8 cellular contexts compared by ENCODE assay signal in the genomic region with DNA sequence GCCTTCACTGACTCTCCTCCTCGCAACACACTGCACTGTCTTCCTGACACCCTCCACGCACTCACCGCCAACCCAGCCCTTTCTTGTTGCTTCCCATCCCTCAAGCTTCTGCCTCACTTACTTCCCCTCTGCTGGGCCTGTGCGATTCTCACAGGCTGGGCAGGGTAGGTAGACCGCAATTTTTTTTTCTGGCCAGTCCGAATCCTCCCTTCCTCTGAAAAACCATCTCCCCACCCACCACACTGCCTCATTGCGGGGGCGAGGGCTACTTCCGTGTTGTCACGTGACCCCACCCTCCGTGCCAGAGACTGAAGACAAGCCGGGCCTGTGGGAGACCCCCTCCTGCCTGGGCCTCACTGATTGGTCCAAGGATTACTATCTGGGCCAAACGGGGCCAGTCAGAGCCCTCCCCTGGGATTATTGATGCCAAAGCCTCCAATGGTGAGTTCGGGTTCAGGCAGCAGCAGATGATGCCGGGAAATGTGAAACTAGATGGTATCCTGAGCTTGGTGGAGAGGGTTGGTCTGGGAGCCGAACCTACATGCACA.
DNase-seq lines count a peak whose midpoint lies in the region; ATAC-seq and TF ChIP-seq lines count a peak whose summit lies in the region.

No MANE protein-coding gene starts in this region.

- H3K9me3 Mint-ChIP-seq in CD14-positive monocyte (peaks cover 0 to 5% (median 2%) of the 10 kb centered on the region in 7 donors), glutamatergic neuron (ENCODE audit: unreplicated experiment) (peaks cover 2% of the 10 kb centered on the region)

- peak; percentile 91 for DNase-seq in CD14-positive monocyte (ENCODE audit: low spot score)
- peak; percentile 59 to 66 for DNase-seq in activated CD4-positive, alpha-beta T cell treated with anti-CD3 and anti-CD28 coated beads, Interleukin-2, amount 50 U/mL, for 24 hours (ENCODE audit: low read depth in 1 of 2, low spot score in 1 of 2)
- no peak for DNase-seq in glutamatergic neuron
- peak; percentile 65 for DNase-seq in stimulated activated CD8-positive, alpha-beta memory T cell treated with anti-CD3 and anti-CD28 coated beads, Interleukin-12 subunit alpha, Interleukin-12 subunit beta, amount 100 ng/mL, for 4 hours (ENCODE audit: low read depth)
- no peak for DNase-seq in hippocampal formation (lab: John Stamatoyannopoulos, UW)
- DNase-seq in NCI-H1092 treated with DMSO at 0.1 percent for 48 hours (lab: John Stamatoyannopoulos, UW) = no peak

- peaks cover 60 to 66% of the 10 kb centered on the region in 2 donors for H3K36me3 Mint-ChIP-seq in CD14-positive monocyte
- H3K36me3 Mint-ChIP-seq in glutamatergic neuron (ENCODE audit: unreplicated experiment) = no peaks in the 10 kb centered on the region

- no peaks in the 10 kb centered on the region for H3K27me3 Mint-ChIP-seq in CD14-positive monocyte (ENCODE audit: low read depth in 3 of 3)
- peaks cover 7% of the 10 kb centered on the region for H3K27me3 Mint-ChIP-seq in glutamatergic neuron (ENCODE audit: unreplicated experiment)

- peak overlapping the region; percentile 50 to 87 for H3K4me3 Mint-ChIP-seq in CD14-positive monocyte
- H3K4me3 Mint-ChIP-seq in glutamatergic neuron (ENCODE audit: unreplicated experiment) = no peak overlapping the region

- H3K27ac Mint-ChIP-seq in CD14-positive monocyte = peak overlapping the region; percentile 93 to 99 (median 97)
- H3K27ac Mint-ChIP-seq in glutamatergic neuron (ENCODE audit: unreplicated experiment) = peak overlapping the region; percentile 30

- intact Hi-C loops in CD14-positive monocyte (cut with micrococcal nuclease) = loop anchor here in 1 of 2 donors (2.0 kb wide), 3 partner anchors 14 to 64 kb away; no protein-coding TSS in a partner anchor

- no peak for TF ChIP-seq CTCF in CD14-positive monocyte (IDR thresholded peaks at IDR 0.05)
- no peak for TF ChIP-seq CTCF in glutamatergic neuron (IDR thresholded peaks at IDR 0.05; ENCODE audit: partially characterized antibody, unreplicated experiment)

- H3K4me1 Mint-ChIP-seq in CD14-positive monocyte = peaks cover 82% of the 10 kb centered on the region
- peaks cover 15% of the 10 kb centered on the region for H3K4me1 Mint-ChIP-seq in glutamatergic neuron (ENCODE audit: low read depth, unreplicated experiment)

- ATAC-seq in GM21360 (IDR thresholded peaks at IDR 0.05; ENCODE audit: unreplicated experiment) (peak; percentile 53), HG03558 (IDR thresholded peaks at IDR 0.05; ENCODE audit: extremely low read depth, unreplicated experiment) (peak; percentile 30)

Comparison
In these comparisons a context has a peak if more than half of its experiments do, and no peak if none do; other contexts are left out.
1. DNase-seq: peak in CD14-positive monocyte (single experiment), activated CD4-positive, alpha-beta T cell treated with anti-CD3 and anti-CD28 coated beads, Interleukin-2, amount 50 U/mL, for 24 hours (2 of 2) and stimulated activated CD8-positive, alpha-beta memory T cell treated with anti-CD3 and anti-CD28 coated beads, Interleukin-12 subunit alpha, Interleukin-12 subunit beta, amount 100 ng/mL, for 4 hours (single experiment); none in glutamatergic neuron (single experiment), hippocampal formation (0 of 2) and NCI-H1092 treated with DMSO at 0.1 percent for 48 hours (single experiment).